In the genomic region with DNA sequence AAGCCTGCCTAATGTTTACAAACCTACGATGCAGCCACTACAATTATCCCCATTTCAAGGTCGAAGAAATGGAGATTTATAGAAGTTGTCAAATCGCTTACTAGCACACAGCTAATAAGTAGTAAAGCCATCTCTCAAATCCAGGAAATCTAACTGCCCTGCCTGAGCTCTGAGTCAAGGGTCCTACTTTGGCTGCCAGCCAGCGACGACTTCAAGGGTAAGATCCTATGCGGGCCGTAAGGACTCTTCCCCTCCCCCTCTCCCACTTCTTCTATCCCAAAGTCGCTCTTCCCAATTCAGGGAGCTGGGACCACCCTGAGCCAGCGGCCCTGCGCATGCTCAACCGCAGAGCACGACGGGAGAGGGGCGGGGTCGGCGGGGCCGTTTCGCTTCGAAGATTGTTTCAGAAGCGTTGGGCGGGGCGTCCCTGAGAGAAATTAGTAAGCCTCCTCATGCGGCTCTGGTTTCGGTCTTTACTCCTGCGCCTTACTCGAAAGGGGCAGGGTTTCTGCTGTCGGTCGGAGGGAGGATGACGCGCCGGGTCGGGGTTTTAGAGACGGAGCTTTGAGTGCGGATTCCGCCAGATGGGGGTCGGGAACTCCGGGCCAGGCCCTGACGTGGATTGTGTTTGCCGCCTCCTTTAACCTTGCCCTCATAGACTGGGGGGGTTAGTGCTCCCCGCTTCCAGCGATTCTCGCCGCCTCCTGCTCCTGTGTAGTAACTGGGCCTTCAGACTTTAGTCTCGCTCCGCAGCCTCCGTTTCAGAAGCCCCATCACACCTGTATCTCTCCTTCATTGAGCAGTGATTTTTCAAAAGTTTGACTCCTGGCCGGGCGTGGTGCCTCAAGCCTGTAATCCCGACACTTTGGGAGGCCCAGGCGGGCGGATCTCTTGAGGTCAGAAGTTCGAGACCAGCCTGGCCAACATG, we compare ENCODE assay signal across 8 cellular contexts. TPM values are rescaled to one million over a fixed set of nuclear protein-coding genes. Genes with fewer than 3 reads are reported as not detected.
DNase-seq lines count a peak whose midpoint lies in the region; ATAC-seq and TF ChIP-seq lines count a peak whose summit lies in the region.

TSS of gene ZMYM1 (plus strand) at position 383 of the 928 bp plus-strand sequence. CDS start 14,603 bp downstream, outside the sequence.

- peak within 1 kb of the TSS; percentile 99 for H3K27ac Mint-ChIP-seq in GM23338

- H3K9me3 ChIP-seq in RWPE2 (ENCODE audit: severe bottlenecking) (no peaks in the 10 kb centered on the region), neuron (ENCODE audit: low read length) (peaks cover 5% of the 10 kb centered on the region)

- peaks cover 7% of the 10 kb centered on the region; the same call in 2 of the 3 replicates for H3K36me3 Mint-ChIP-seq in GM23338 (ENCODE audit: low read depth)

- peak; percentile 97 for ATAC-seq in GM23338
- peak; percentile 91 for ATAC-seq in RWPE2 (ENCODE audit: low read depth)

- H3K27me3 ChIP-seq in GM23338 (ENCODE audit: insufficient read depth) (no peaks in the 10 kb centered on the region), RWPE2 (ENCODE audit: insufficient read depth, poor library complexity, severe bottlenecking) (no peaks in the 10 kb centered on the region), neuron (ENCODE audit: insufficient read depth, low read length) (no peaks in the 10 kb centered on the region)

- H3K4me1 ChIP-seq in GM23338 (ENCODE audit: insufficient read depth) (peaks cover 25% of the 10 kb centered on the region), RWPE2 (ENCODE audit: insufficient read depth, poor library complexity, severe bottlenecking) (peaks cover 12% of the 10 kb centered on the region), neuron (ENCODE audit: insufficient read depth, low read length) (peaks cover 8% of the 10 kb centered on the region)

- H3K4me3 ChIP-seq in GM23338 (peak within 1 kb of the TSS; percentile 89), LNCaP clone FGC (ENCODE audit: low read depth, low read length) (peak within 1 kb of the TSS; percentile 79), RWPE2 (ENCODE audit: severe bottlenecking) (peak within 1 kb of the TSS; percentile 58), neuron (ENCODE audit: low read length) (peak within 1 kb of the TSS; percentile 97)

- H3K4me2 ChIP-seq in GM23338: peak within 1 kb of the TSS; percentile 80

- H3K9me2 ChIP-seq in GM23338 (ENCODE audit: insufficient read depth): peaks cover 5% of the 10 kb centered on the region; the same call in 1 of the 2 replicates

- peak within 1 kb of the TSS; percentile 91 for H3K27ac ChIP-seq in GM23338 (ENCODE audit: low read depth)
- H3K27ac ChIP-seq in RWPE2 (ENCODE audit: poor library complexity, severe bottlenecking): peak within 1 kb of the TSS; percentile 60

- no peaks in the 10 kb centered on the region; the same call in 1 of the 2 replicates for H3F3A ChIP-seq in GM23338 (replicated peaks; ENCODE audit: low read depth)

- TF ChIP-seq CTCF in GM23338 (conservative IDR thresholded peaks at IDR 0.05; ENCODE audit: low read depth in 2 of 2) (no peak), LNCaP clone FGC (IDR thresholded peaks at IDR 0.05; ENCODE audit: control insufficient read depth, extremely low read depth, insufficient read depth) (no peak), RWPE2 (IDR thresholded peaks at IDR 0.05; ENCODE audit: poor library complexity, severe bottlenecking) (no peak)

- peaks cover 24% of the 10 kb centered on the region for H3K4me1 Mint-ChIP-seq in GM23338

- H4K20me1 ChIP-seq in GM23338 (replicated peaks; ENCODE audit: insufficient read depth): peaks cover 19% of the 10 kb centered on the region

- H3K4me3 Mint-ChIP-seq in GM23338: peak within 1 kb of the TSS; percentile 98

- peak; percentile 91 for DNase-seq in EH (ENCODE audit: low read depth)
- peak; percentile 97 for DNase-seq in GM23338 (ENCODE audit: low spot score)
- peak; percentile 30 for DNase-seq in LNCaP clone FGC (ENCODE audit: low read depth)
- peak; percentile 79 for DNase-seq in RWPE2 (ENCODE audit: low spot score)
- peak; percentile 77 for DNase-seq in activated gamma-delta T cell treated with anti-CD3 and anti-CD28 coated beads, Interleukin-2, amount 50 U/mL, for 16 hours (ENCODE audit: low read depth)
- DNase-seq in foreskin melanocyte: peak; percentile 79
- DNase-seq in stromal cell of bone marrow (ENCODE audit: low read depth): peak; percentile 75

- peaks cover 18% of the 10 kb centered on the region for H3K27me3 Mint-ChIP-seq in GM23338 (ENCODE audit: insufficient read depth, low read depth, poor library complexity)

- H3K79me2 ChIP-seq in GM23338 (replicated peaks; ENCODE audit: insufficient read depth): peaks cover 47% of the 10 kb centered on the region

- no peaks in the 10 kb centered on the region for H3K9me3 Mint-ChIP-seq in GM23338

- peak within 1 kb of the TSS; percentile 87 for H2AFZ ChIP-seq in GM23338
- H2AFZ ChIP-seq in neuron (ENCODE audit: low read depth, low read length): peak within 1 kb of the TSS; percentile 82

- H3K36me3 ChIP-seq in GM23338 (ENCODE audit: insufficient read depth) (no peaks in the 10 kb centered on the region), RWPE2 (ENCODE audit: low read depth) (peaks cover 29% of the 10 kb centered on the region), neuron (ENCODE audit: insufficient read depth, low read length) (peaks cover 13% of the 10 kb centered on the region)

TF ChIP-seq in GM23338, 12 proteins besides CTCF, POLR2A, EP300 and RAD21 (continues in another document):
- TF ChIP-seq ZNF331 (CRISPR knock-in tag; IDR thresholded peaks at IDR 0.05; ENCODE audit: low read depth) (no peak), EZH2 (IDR thresholded peaks at IDR 0.05; ENCODE audit: low read depth, unreplicated experiment) (no peak), STAT1 (IDR thresholded peaks at IDR 0.05; ENCODE audit: unreplicated experiment) (no peak)
- TF ChIP-seq, protein P1, sequence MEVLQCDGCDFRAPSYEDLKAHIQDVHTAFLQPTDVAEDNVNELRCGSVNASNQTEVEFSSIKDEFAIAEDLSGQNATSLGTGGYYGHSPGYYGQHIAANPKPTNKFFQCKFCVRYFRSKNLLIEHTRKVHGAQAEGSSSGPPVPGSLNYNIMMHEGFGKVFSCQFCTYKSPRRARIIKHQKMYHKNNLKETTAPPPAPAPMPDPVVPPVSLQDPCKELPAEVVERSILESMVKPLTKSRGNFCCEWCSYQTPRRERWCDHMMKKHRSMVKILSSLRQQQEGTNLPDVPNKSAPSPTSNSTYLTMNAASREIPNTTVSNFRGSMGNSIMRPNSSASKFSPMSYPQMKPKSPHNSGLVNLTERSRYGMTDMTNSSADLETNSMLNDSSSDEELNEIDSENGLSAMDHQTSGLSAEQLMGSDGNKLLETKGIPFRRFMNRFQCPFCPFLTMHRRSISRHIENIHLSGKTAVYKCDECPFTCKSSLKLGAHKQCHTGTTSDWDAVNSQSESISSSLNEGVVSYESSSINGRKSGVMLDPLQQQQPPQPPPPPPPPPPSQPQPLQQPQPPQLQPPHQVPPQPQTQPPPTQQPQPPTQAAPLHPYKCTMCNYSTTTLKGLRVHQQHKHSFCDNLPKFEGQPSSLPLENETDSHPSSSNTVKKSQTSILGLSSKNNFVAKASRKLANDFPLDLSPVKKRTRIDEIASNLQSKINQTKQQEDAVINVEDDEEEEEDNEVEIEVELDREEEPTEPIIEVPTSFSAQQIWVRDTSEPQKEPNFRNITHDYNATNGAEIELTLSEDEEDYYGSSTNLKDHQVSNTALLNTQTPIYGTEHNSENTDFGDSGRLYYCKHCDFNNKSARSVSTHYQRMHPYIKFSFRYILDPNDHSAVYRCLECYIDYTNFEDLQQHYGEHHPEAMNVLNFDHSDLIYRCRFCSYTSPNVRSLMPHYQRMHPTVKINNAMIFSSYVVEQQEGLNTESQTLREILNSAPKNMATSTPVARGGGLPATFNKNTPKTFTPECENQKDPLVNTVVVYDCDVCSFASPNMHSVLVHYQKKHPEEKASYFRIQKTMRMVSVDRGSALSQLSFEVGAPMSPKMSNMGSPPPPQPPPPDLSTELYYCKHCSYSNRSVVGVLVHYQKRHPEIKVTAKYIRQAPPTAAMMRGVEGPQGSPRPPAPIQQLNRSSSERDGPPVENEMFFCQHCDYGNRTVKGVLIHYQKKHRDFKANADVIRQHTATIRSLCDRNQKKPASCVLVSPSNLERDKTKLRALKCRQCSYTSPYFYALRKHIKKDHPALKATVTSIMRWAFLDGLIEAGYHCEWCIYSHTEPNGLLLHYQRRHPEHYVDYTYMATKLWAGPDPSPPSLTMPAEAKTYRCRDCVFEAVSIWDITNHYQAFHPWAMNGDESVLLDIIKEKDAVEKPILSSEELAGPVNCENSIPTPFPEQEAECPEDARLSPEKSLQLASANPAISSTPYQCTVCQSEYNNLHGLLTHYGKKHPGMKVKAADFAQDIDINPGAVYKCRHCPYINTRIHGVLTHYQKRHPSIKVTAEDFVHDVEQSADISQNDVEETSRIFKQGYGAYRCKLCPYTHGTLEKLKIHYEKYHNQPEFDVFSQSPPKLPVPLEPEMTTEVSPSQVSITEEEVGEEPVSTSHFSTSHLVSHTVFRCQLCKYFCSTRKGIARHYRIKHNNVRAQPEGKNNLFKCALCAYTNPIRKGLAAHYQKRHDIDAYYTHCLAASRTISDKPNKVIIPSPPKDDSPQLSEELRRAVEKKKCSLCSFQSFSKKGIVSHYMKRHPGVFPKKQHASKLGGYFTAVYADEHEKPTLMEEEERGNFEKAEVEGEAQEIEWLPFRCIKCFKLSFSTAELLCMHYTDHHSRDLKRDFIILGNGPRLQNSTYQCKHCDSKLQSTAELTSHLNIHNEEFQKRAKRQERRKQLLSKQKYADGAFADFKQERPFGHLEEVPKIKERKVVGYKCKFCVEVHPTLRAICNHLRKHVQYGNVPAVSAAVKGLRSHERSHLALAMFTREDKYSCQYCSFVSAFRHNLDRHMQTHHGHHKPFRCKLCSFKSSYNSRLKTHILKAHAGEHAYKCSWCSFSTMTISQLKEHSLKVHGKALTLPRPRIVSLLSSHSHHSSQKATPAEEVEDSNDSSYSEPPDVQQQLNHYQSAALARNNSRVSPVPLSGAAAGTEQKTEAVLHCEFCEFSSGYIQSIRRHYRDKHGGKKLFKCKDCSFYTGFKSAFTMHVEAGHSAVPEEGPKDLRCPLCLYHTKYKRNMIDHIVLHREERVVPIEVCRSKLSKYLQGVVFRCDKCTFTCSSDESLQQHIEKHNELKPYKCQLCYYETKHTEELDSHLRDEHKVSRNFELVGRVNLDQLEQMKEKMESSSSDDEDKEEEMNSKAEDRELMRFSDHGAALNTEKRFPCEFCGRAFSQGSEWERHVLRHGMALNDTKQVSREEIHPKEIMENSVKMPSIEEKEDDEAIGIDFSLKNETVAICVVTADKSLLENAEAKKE (CRISPR knock-in tag; IDR thresholded peaks at IDR 0.05): no peak

RNA-seq across cellular contexts. Expression of gene ZMYM1, which starts in this region (rescaled TPM):
- 51.0 and 51.9 TPM in 2 replicates for total RNA-seq in GM23338 (2014; rRNA removed; shearing (Covaris generic))
- 25.8 and 37.4 TPM in 2 replicates for polyA plus RNA-seq in GM23338 (2016; fragmentation: Nextera tagmentation; extraction: Ambion mirVana)

Comparison
In these comparisons a context has a peak if more than half of its experiments do, and no peak if none do; other contexts are left out.
1. Peak in every context shown above with its lines: DNase-seq, ATAC-seq, H3K4me3 ChIP-seq and H3K27ac ChIP-seq.
2. DNase-seq: peak in every context shown above with its lines; median percentile 97 in GM23338; 91 in EH; 79 in RWPE2; 79 in foreskin melanocyte; 77 in activated gamma-delta T cell treated with anti-CD3 and anti-CD28 coated beads, Interleukin-2, amount 50 U/mL, for 16 hours; 75 in stromal cell of bone marrow; 30 in LNCaP clone FGC.